ENCODE assay signal across 8 cellular contexts in the genomic region with DNA sequence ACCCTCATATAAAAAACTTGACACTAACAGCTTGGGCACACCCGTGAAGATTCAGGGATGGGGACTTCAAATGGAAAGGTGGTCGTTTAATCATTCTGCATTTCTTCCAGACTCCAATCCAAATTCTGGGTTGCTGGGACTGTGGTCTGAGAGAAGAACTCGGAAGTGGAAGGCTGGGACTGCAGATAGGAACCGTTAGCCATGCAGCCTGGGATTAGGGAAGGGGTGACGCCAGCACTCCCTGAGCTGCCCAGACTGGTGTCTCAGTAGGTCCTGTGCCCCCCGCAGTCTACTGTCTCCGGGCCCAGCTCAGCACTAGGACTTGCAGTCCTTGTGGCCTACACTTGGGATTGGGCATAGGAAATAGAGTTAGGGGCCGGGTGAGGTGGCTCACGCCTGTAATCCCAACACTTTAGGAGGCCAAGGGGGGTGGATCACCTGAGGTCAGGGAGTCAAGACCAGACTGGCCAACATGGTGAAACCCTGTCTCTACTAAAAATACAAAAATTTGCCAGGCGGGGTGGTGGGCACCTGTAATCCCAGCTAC. TPM values are rescaled to one million over a fixed set of nuclear protein-coding genes. Genes with fewer than 3 reads are reported as not detected.
DNase-seq lines count a peak whose midpoint lies in the region; ATAC-seq and TF ChIP-seq lines count a peak whose summit lies in the region.

No MANE protein-coding gene starts in this region.

- peak overlapping the region; percentile 40 to 91 (median 78) for H3K4me3 ChIP-seq in heart left ventricle
- peak overlapping the region; percentile 85 to 88 for H3K4me3 ChIP-seq in cardiac fibroblast (replicated peaks in 1 of 2; ENCODE audit: low read depth in 2 of 2, low read length in 2 of 2)
- no peak overlapping the region for H3K4me3 ChIP-seq in mucosa of descending colon

- DNase-seq in heart left ventricle (peak in 1 of 5 donors; percentile 30), Right ventricle myocardium superior (no peak), cardiac fibroblast (ENCODE audit: low read depth in 2 of 2) (no peak), mucosa of descending colon (peak in 2 of 3 donors; percentile 40 to 56)
- no peak for DNase-seq in stimulated activated CD4-positive, alpha-beta T cell treated with anti-CD3 and anti-CD28 coated beads, Interleukin-12 subunit alpha, Interleukin-12 subunit beta, amount 100 ng/mL, for 4 hours

- ATAC-seq in heart left ventricle (no peak), Right ventricle myocardium superior (ENCODE audit: poor library complexity) (no peak), mucosa of descending colon (no peak), GM19328 (IDR thresholded peaks at IDR 0.05; ENCODE audit: unreplicated experiment) (no peak), GM19463 (IDR thresholded peaks at IDR 0.05; ENCODE audit: unreplicated experiment) (no peak), HG02642 (IDR thresholded peaks at IDR 0.05; ENCODE audit: poor library complexity, unreplicated experiment) (no peak)

- no peak for TF ChIP-seq POLR2A in heart left ventricle (IDR thresholded peaks at IDR 0.05)

- peak overlapping the region; percentile 67 to 99 (median 92) for H3K27ac ChIP-seq in heart left ventricle

- H3K36me3 ChIP-seq in heart left ventricle: peaks cover 3 to 32% (median 23%) of the 10 kb centered on the region in 9 donors
- peaks cover 7% of the 10 kb centered on the region for H3K36me3 ChIP-seq in mucosa of descending colon (ENCODE audit: low read depth)

- H3K9me3 ChIP-seq in heart left ventricle: no peaks in the 10 kb centered on the region
- no peaks in the 10 kb centered on the region for H3K9me3 ChIP-seq in mucosa of descending colon

- no peak for TF ChIP-seq CTCF in heart left ventricle (IDR thresholded peaks at IDR 0.05)
- no peak for TF ChIP-seq CTCF in cardiac fibroblast (IDR thresholded peaks at IDR 0.05; ENCODE audit: low read depth, low read length)
- TF ChIP-seq CTCF in mucosa of descending colon (IDR thresholded peaks at IDR 0.05): no peak

- 44 to 51% (median 46%) methylated on average over 10 of the region's 10 CpGs for WGBS in heart left ventricle, 4 donors

- peaks cover 5 to 69% (median 49%) of the 10 kb centered on the region in 12 donors for H3K4me1 ChIP-seq in heart left ventricle
- H3K4me1 ChIP-seq in mucosa of descending colon (ENCODE audit: low read depth): peaks cover 37% of the 10 kb centered on the region

- intact Hi-C loops in heart left ventricle (cut with DNase I) (loop anchor here in 4 of 10 donors (5.0 to 10.0 kb wide), 5 partner anchors 35 to 98 kb away; partner anchors contain the start of genes ABHD16A (in 1 of the 4), HSPA1B (in 1 of the 4) and VARS1 (in 1 of the 4)), Right ventricle myocardium superior (cut with DNase I) (loop anchor here (5.0 to 10.0 kb wide), 2 partner anchors 35 to 98 kb away; partner anchors contain the start of gene ABHD16A), mucosa of descending colon (cut with DNase I, micrococcal nuclease) (no loop called here)

- H3K27me3 ChIP-seq in heart left ventricle: no peaks in the 10 kb centered on the region

RNA-seq across cellular contexts. Expression of gene CLIC1, which starts 0.5 kb away (rescaled TPM):
- total RNA-seq in heart left ventricle (100 to 1,000 TPM in 6 of 9 donors, 10 to 100 TPM in 3; 72.5 to 310 (median 124) TPM), Right ventricle myocardium superior (86.8 TPM), mucosa of descending colon (100 to 1,000 TPM; 269 to 555 (median 441) TPM)
- polyA plus RNA-seq in heart left ventricle: 100 to 1,000 TPM in 1 of 2 donors, 10 to 100 TPM in 1; 68.0 to 392 TPM

RNA-seq across cellular contexts. Expression of gene MSH5, which starts 3.0 kb away (rescaled TPM):
- total RNA-seq in heart left ventricle: 1 to 10 TPM in 7 of 9 donors, under 1 TPM in 2; 0.44 to 8.4 (median 1.9) TPM
- 1 to 10 TPM; 1.0 to 2.3 TPM for polyA plus RNA-seq in heart left ventricle
- total RNA-seq in Right ventricle myocardium superior: 1.8 TPM
- total RNA-seq in mucosa of descending colon: 10 to 100 TPM; 14.1 to 29.9 (median 29.7) TPM

RNA-seq across cellular contexts. Expression of gene DDAH2, which starts 7.7 kb away (rescaled TPM):
- total RNA-seq in heart left ventricle: 10 to 100 TPM; 42.3 to 69.7 (median 53.2) TPM
- 10 to 100 TPM; 62.1 to 80.5 TPM for polyA plus RNA-seq in heart left ventricle
- 32.9 TPM for total RNA-seq in Right ventricle myocardium superior
- total RNA-seq in mucosa of descending colon: 100 to 1,000 TPM in 1 of 3 donors, 10 to 100 TPM in 2; 56.1 to 152 (median 99.5) TPM

RNA-seq across cellular contexts. Expression of gene MPIG6B, which starts 13.7 kb away (rescaled TPM):
- total RNA-seq in heart left ventricle (under 1 TPM in 7 of 9 donors, not detected in 2; 0.19 to 1.00 (median 0.42) TPM), Right ventricle myocardium superior (0.13 TPM), mucosa of descending colon (1 to 10 TPM in 1 of 3 donors, under 1 TPM in 2; 0.48 to 1.4 (median 0.57) TPM)
- under 1 TPM; 0.17 to 0.23 TPM for polyA plus RNA-seq in heart left ventricle

RNA-seq across cellular contexts. Expression of gene LY6G6C, which starts 15.3 kb away (rescaled TPM):
- under 1 TPM in 1 of 9 donors, not detected in 8; 0.27 TPM for total RNA-seq in heart left ventricle
- not detected for polyA plus RNA-seq in heart left ventricle
- not detected for total RNA-seq in Right ventricle myocardium superior
- under 1 TPM in 1 of 3 donors, not detected in 2; 0.32 TPM for total RNA-seq in mucosa of descending colon

Comparison
In these comparisons a context has a peak if more than half of its experiments do, and no peak if none do; other contexts are left out.
1. DNase-seq: peak in mucosa of descending colon (2 of 3); none in Right ventricle myocardium superior (single experiment), cardiac fibroblast (0 of 2) and stimulated activated CD4-positive, alpha-beta T cell treated with anti-CD3 and anti-CD28 coated beads, Interleukin-12 subunit alpha, Interleukin-12 subunit beta, amount 100 ng/mL, for 4 hours (single experiment).